9 cellular contexts compared by ENCODE assay signal in the genomic region with DNA sequence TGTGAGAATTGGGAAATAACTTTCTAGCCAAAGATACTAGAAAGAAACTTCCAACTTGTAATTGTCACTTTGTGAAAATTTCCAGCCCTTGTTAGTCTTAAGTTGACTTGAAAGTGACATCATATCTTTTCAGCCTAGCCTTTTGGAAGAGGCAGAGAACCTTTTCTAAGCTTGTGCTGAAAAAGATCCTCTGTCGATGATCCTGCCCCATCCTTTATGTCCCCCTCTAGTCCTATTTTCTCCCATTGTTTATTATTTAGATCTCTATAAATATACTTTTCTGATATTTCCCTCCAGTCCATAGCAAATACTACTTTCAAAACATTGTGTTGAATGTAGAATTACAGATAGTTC. TPM values are rescaled to one million over a fixed set of nuclear protein-coding genes. Genes with fewer than 3 reads are reported as not detected.
A peak's percentile ranks its signal among the peaks of the same experiment; 100 is the strongest.
DNase-seq lines count a peak whose midpoint lies in the region; ATAC-seq and TF ChIP-seq lines count a peak whose summit lies in the region.
"Had no signal": no experiment of that assay in that cellular context is flagged by ENCODE, and none has a peak within 500 bp of the region (broad histone marks: within the 10 kb centered on the region; RNA-seq: fewer than 3 reads in every experiment).

No MANE protein-coding gene starts in this region.

- peak overlapping the region; percentile 92 to 100 (median 96) for H3K4me3 Mint-ChIP-seq in CD4-positive, CD25-positive, alpha-beta regulatory T cell
- peak overlapping the region; percentile 100 for H3K4me3 Mint-ChIP-seq in dendritic cell treated with granulocyte-macrophage colony-stimulating factor and Interleukin-4, amounts not matched to agents 40 ng/mL and 50 ng/mL, for 4 days
- peak overlapping the region; percentile 98 for H3K4me3 Mint-ChIP-seq in nephron progenitor cell

- peaks cover 78% of the 10 kb centered on the region for H4K20me1 ChIP-seq in Loucy (ENCODE audit: insufficient read depth, low read length, poor library complexity, severe bottlenecking)

- intact Hi-C loops in dendritic cell treated with granulocyte-macrophage colony-stimulating factor and Interleukin-4, amounts not matched to agents 40 ng/mL and 50 ng/mL, for 4 days (cut with micrococcal nuclease): loop anchor here (5.0 kb wide), 2 partner anchors 33 to 88 kb away; no protein-coding TSS in a partner anchor

- H3K27me3 Mint-ChIP-seq in CD4-positive, CD25-positive, alpha-beta regulatory T cell: no peaks in the 10 kb centered on the region
- no peaks in the 10 kb centered on the region for H3K27me3 Mint-ChIP-seq in dendritic cell treated with granulocyte-macrophage colony-stimulating factor and Interleukin-4, amounts not matched to agents 40 ng/mL and 50 ng/mL, for 4 days
- peaks cover 6% of the 10 kb centered on the region for H3K27me3 Mint-ChIP-seq in nephron progenitor cell (ENCODE audit: low read depth, poor library complexity)

- peaks cover 99% of the 10 kb centered on the region for H3K79me2 ChIP-seq in Loucy (ENCODE audit: insufficient read depth, low read length)

- peaks cover 19 to 66% (median 47%) of the 10 kb centered on the region in 4 donors for H3K4me1 Mint-ChIP-seq in CD4-positive, CD25-positive, alpha-beta regulatory T cell
- H3K4me1 Mint-ChIP-seq in dendritic cell treated with granulocyte-macrophage colony-stimulating factor and Interleukin-4, amounts not matched to agents 40 ng/mL and 50 ng/mL, for 4 days (ENCODE audit: low read depth): peaks cover 58% of the 10 kb centered on the region
- H3K4me1 Mint-ChIP-seq in nephron progenitor cell: peaks cover 60% of the 10 kb centered on the region

- no peak overlapping the region for H2AFZ ChIP-seq in Loucy (ENCODE audit: low read length)

- H3K9me3 ChIP-seq in CD4-positive, CD25-positive, alpha-beta regulatory T cell (ENCODE audit: control insufficient read depth in 2 of 2, low read length in 2 of 2): no peaks in the 10 kb centered on the region
- no peaks in the 10 kb centered on the region for H3K9me3 ChIP-seq in Loucy (ENCODE audit: insufficient read depth, low read depth, low read length)

- TF ChIP-seq CTCF in Loucy (conservative IDR thresholded peaks at IDR 0.05; ENCODE audit: low read length): no peak
- TF ChIP-seq CTCF in nephron progenitor cell (IDR thresholded peaks at IDR 0.05): no peak

- H3K27ac ChIP-seq in CD4-positive, CD25-positive, alpha-beta regulatory T cell (ENCODE audit: insufficient read depth, low read length, poor library complexity, severe bottlenecking): peak overlapping the region; percentile 88

- peak overlapping the region; percentile 92 to 99 (median 97) for H3K27ac Mint-ChIP-seq in CD4-positive, CD25-positive, alpha-beta regulatory T cell
- H3K27ac Mint-ChIP-seq in dendritic cell treated with granulocyte-macrophage colony-stimulating factor and Interleukin-4, amounts not matched to agents 40 ng/mL and 50 ng/mL, for 4 days: peak overlapping the region; percentile 91
- H3K27ac Mint-ChIP-seq in nephron progenitor cell: no peak overlapping the region

- H3K4me2 ChIP-seq in Loucy (ENCODE audit: low read depth, low read length, poor library complexity, severe bottlenecking): peak overlapping the region; percentile 98

- DNase-seq in CD4-positive, CD25-positive, alpha-beta regulatory T cell: no peak
- no peak for DNase-seq in nephron progenitor cell
- DNase-seq in amygdala (lab: John Stamatoyannopoulos, UW): no peak
- DNase-seq: NCI-H69 had no signal

- H3K9ac ChIP-seq in Loucy (ENCODE audit: low read depth, low read length, poor library complexity, severe bottlenecking): peak overlapping the region; percentile 100

- no peak for ATAC-seq in CD4-positive, CD25-positive, alpha-beta regulatory T cell (ENCODE audit: low read depth in 2 of 2)
- ATAC-seq in GM19324 (IDR thresholded peaks at IDR 0.05; ENCODE audit: low FRiP score, unreplicated experiment): no peak
- ATAC-seq in HG03039 (IDR thresholded peaks at IDR 0.05; ENCODE audit: unreplicated experiment): no peak
- no peak for ATAC-seq in HG03521 (IDR thresholded peaks at IDR 0.05; ENCODE audit: unreplicated experiment)

- peaks cover 6% of the 10 kb centered on the region; the same call in 1 of the 2 replicates for H3F3A ChIP-seq in Loucy (ENCODE audit: low read depth)

- peaks cover 4% of the 10 kb centered on the region for H3K36me3 Mint-ChIP-seq in CD4-positive, CD25-positive, alpha-beta regulatory T cell
- H3K36me3 Mint-ChIP-seq in dendritic cell treated with granulocyte-macrophage colony-stimulating factor and Interleukin-4, amounts not matched to agents 40 ng/mL and 50 ng/mL, for 4 days (ENCODE audit: low read depth): peaks cover 56% of the 10 kb centered on the region
- peaks cover 13% of the 10 kb centered on the region for H3K36me3 Mint-ChIP-seq in nephron progenitor cell (ENCODE audit: low read depth)

- no peaks in the 10 kb centered on the region for H3K36me3 ChIP-seq in CD4-positive, CD25-positive, alpha-beta regulatory T cell (ENCODE audit: control insufficient read depth, insufficient read depth, low read length)
- H3K36me3 ChIP-seq in Loucy (ENCODE audit: insufficient read depth, low read length): peaks cover 16% of the 10 kb centered on the region; the same call in 1 of the 2 replicates

- H3K4me1 ChIP-seq in CD4-positive, CD25-positive, alpha-beta regulatory T cell (ENCODE audit: control insufficient read depth, insufficient read depth, low read length, poor library complexity, severe bottlenecking): peaks cover 69% of the 10 kb centered on the region
- peaks cover 56% of the 10 kb centered on the region for H3K4me1 ChIP-seq in Loucy (ENCODE audit: insufficient read depth, low read length, poor library complexity, severe bottlenecking)

- H3K9me3 Mint-ChIP-seq in CD4-positive, CD25-positive, alpha-beta regulatory T cell: peaks cover 0 to 2% (median 0%) of the 10 kb centered on the region in 7 donors
- H3K9me3 Mint-ChIP-seq in dendritic cell treated with granulocyte-macrophage colony-stimulating factor and Interleukin-4, amounts not matched to agents 40 ng/mL and 50 ng/mL, for 4 days: no peaks in the 10 kb centered on the region
- no peaks in the 10 kb centered on the region for H3K9me3 Mint-ChIP-seq in nephron progenitor cell

- H3K9me2 ChIP-seq in Loucy (replicated peaks; ENCODE audit: low read depth, low read length): no peaks in the 10 kb centered on the region

- H3K4me3 ChIP-seq in CD4-positive, CD25-positive, alpha-beta regulatory T cell (ENCODE audit: low read depth, low read length): peak overlapping the region; percentile 97
- peak overlapping the region; percentile 97 for H3K4me3 ChIP-seq in Loucy (ENCODE audit: low read length, poor library complexity, severe bottlenecking)

- H3K27me3 ChIP-seq in CD4-positive, CD25-positive, alpha-beta regulatory T cell (ENCODE audit: control insufficient read depth, insufficient read depth, low read length): no peaks in the 10 kb centered on the region
- peaks cover 16% of the 10 kb centered on the region for H3K27me3 ChIP-seq in Loucy (ENCODE audit: insufficient read depth, low read length, poor library complexity, severe bottlenecking)

RNA-seq across cellular contexts. Expression of gene CHST11, which starts 2.8 kb away (rescaled TPM):
- total RNA-seq in CD4-positive, CD25-positive, alpha-beta regulatory T cell: 192 TPM
- polyA plus RNA-seq in CD4-positive, CD25-positive, alpha-beta regulatory T cell: 100 to 1,000 TPM in 2 of 4 donors, 10 to 100 TPM in 2; 70.2 to 114 (median 99.5) TPM
